In genomic region chr17:82858376-82859126, GRCh38 we compare ENCODE assay signal across 10 cellular contexts. TPM values are rescaled to one million over a fixed set of nuclear protein-coding genes. Genes with fewer than 3 reads are reported as not detected.
DNase-seq lines count a peak whose midpoint lies in the region; ATAC-seq and TF ChIP-seq lines count a peak whose summit lies in the region.
"Had no signal": no experiment of that assay in that cellular context is flagged by ENCODE, and none has a peak within 500 bp of the region (broad histone marks: within the 10 kb centered on the region; RNA-seq: fewer than 3 reads in every experiment).

No MANE protein-coding gene starts in this region.

- TF ChIP-seq CTCF in CD14-positive monocyte (IDR thresholded peaks at IDR 0.05), result no peak
- no peak for TF ChIP-seq CTCF in PC-9 (conservative IDR thresholded peaks at IDR 0.05)
- no peak for TF ChIP-seq CTCF in MCF 10A (IDR thresholded peaks at IDR 0.05; ENCODE audit: unreplicated experiment)
- TF ChIP-seq CTCF in neural crest cell (conservative IDR thresholded peaks at IDR 0.05), result no peak

- no peaks in the 10 kb centered on the region for H4K20me1 ChIP-seq in PC-9 (ENCODE audit: insufficient read depth)

- H3K36me3 Mint-ChIP-seq in CD14-positive monocyte (peaks cover 30 to 37% of the 10 kb centered on the region in 2 donors), MCF 10A (ENCODE audit: insufficient read depth, unreplicated experiment) (no peaks in the 10 kb centered on the region), neural crest cell (ENCODE audit: low read depth) (peaks cover 24% of the 10 kb centered on the region)

- no peak overlapping the region for H3K4me3 Mint-ChIP-seq in CD14-positive monocyte
- no peak overlapping the region for H3K4me3 Mint-ChIP-seq in MCF 10A (ENCODE audit: unreplicated experiment)
- no peak overlapping the region for H3K4me3 Mint-ChIP-seq in neural crest cell

- peak overlapping the region; percentile 99 for H3K27ac ChIP-seq in PC-9

- H3F3A ChIP-seq in PC-9 (ENCODE audit: insufficient read depth, low read depth), result peaks cover 21% of the 10 kb centered on the region

- CTCF ChIA-PET in PC-9 (lab: Charles Lee), result interaction anchor here (0.7 kb wide), 1 partner anchor 19 kb away, joined by 3 read pairs; no protein-coding TSS in a partner anchor
- CTCF ChIA-PET in MCF 10A (lab: Yijun Ruan, JAX), result no interaction called here

- intact Hi-C loops in CD14-positive monocyte (cut with micrococcal nuclease), result no loop called here
- intact Hi-C loops in PC-9 (cut with micrococcal nuclease; ENCODE audit: unreplicated experiment), result loop anchor here (1.0 kb wide), 3 partner anchors 10 to 31 kb away; no protein-coding TSS in a partner anchor
- intact Hi-C loops in MCF 10A (cut with micrococcal nuclease), result no loop called here

- peaks cover 30% of the 10 kb centered on the region for H3K4me1 Mint-ChIP-seq in CD14-positive monocyte
- peaks cover 16% of the 10 kb centered on the region for H3K4me1 Mint-ChIP-seq in MCF 10A (ENCODE audit: insufficient read depth, unreplicated experiment)
- peaks cover 45% of the 10 kb centered on the region for H3K4me1 Mint-ChIP-seq in neural crest cell

- peak overlapping the region; percentile 62; the same call in 1 of the 2 replicates for H3K4me3 ChIP-seq in PC-9
- H3K4me3 ChIP-seq: SJSA1 had no signal

- no peaks in the 10 kb centered on the region for H3K9me2 ChIP-seq in PC-9 (ENCODE audit: insufficient read depth)

- H3K9me3 Mint-ChIP-seq in CD14-positive monocyte (no peaks in the 10 kb centered on the region), MCF 10A (ENCODE audit: unreplicated experiment) (no peaks in the 10 kb centered on the region), neural crest cell (peaks cover 2% of the 10 kb centered on the region)

- BruUV-seq in PC-9 (replicated peaks; lab: Mats Ljungman, UMichigan) (TSS peak; percentile 73), MCF 10A (replicated peaks; lab: Mats Ljungman, UMichigan) (no TSS peak)

- no peaks in the 10 kb centered on the region for H3K27me3 Mint-ChIP-seq in CD14-positive monocyte (ENCODE audit: low read depth in 3 of 3)
- no peaks in the 10 kb centered on the region for H3K27me3 Mint-ChIP-seq in MCF 10A (ENCODE audit: insufficient read depth, unreplicated experiment)
- H3K27me3 Mint-ChIP-seq in neural crest cell (ENCODE audit: low read depth), result no peaks in the 10 kb centered on the region

- peaks cover 43% of the 10 kb centered on the region for H3K4me1 ChIP-seq in PC-9 (replicated peaks; ENCODE audit: insufficient read depth)

- H3K27ac Mint-ChIP-seq in CD14-positive monocyte (peak overlapping the region; percentile 95 to 99 (median 97)), MCF 10A (ENCODE audit: low read depth, unreplicated experiment) (peak overlapping the region; percentile 23), neural crest cell (ENCODE audit: unreplicated experiment) (peak overlapping the region; percentile 45)

- ATAC-seq in GM18498 (IDR thresholded peaks at IDR 0.05; ENCODE audit: unreplicated experiment) (no peak), GM21526 (IDR thresholded peaks at IDR 0.05; ENCODE audit: low FRiP score, unreplicated experiment) (no peak)

- DNase-seq in CD14-positive monocyte (ENCODE audit: low spot score) (no peak), PC-9 (peak; percentile 81 to 93), MCF 10A (ENCODE audit: unreplicated experiment) (no peak), neural crest cell (ENCODE audit: low read depth, low spot score) (no peak), mesenteric fat pad (ENCODE audit: low spot score) (no peak), NCI-H748 (lab: John Stamatoyannopoulos, UW; ENCODE audit: unreplicated experiment) (no peak)
- DNase-seq: NCI-H1417 treated with DMSO at 0.1 percent for 48 hours had no signal

- POLR2A ChIA-PET in PC-9 (lab: Charles Lee; ENCODE audit: unreplicated experiment) (no interaction called here), MCF 10A (lab: Yijun Ruan, JAX) (interaction anchor here (1.4 to 3.3 kb wide), 3 partner anchors 17 to 22 kb away, joined by 4 to 16 read pairs (median 13); no protein-coding TSS in a partner anchor)

- H3K9me3 ChIP-seq in PC-9 (ENCODE audit: insufficient read depth, low read depth), result no peaks in the 10 kb centered on the region
- H3K9me3 ChIP-seq: SJSA1 had no signal

- H3K79me2 ChIP-seq in PC-9 (ENCODE audit: low read depth), result peaks cover 28% of the 10 kb centered on the region

- H3K27me3 ChIP-seq in PC-9 (ENCODE audit: insufficient read depth, low read depth), result no peaks in the 10 kb centered on the region
- H3K27me3 ChIP-seq: SJSA1 had no signal

- H3K36me3 ChIP-seq in PC-9 (ENCODE audit: low read depth), result no peaks in the 10 kb centered on the region

- H2AFZ ChIP-seq in PC-9, result no peak overlapping the region

- H3K4me2 ChIP-seq in PC-9, result peak overlapping the region; percentile 86

RNA-seq across cellular contexts. Expression of gene ZNF750, which starts 18.7 kb away (rescaled TPM):
- not detected for polyA plus RNA-seq in CD14-positive monocyte
- total RNA-seq in PC-9 (2021) (0.35 and 0.44 TPM in 2 replicates), MCF 10A (2022) (0.14 TPM in 1 of 2 replicates, not detected in the other), neural crest cell (not detected in 2 replicates), mesenteric fat pad (0.26 TPM)
- total RNA-seq: SJSA1 had no signal

Comparison
In these comparisons a context has a peak if more than half of its experiments do, and no peak if none do; other contexts are left out.
1. DNase-seq: peak in PC-9 (2 of 2); none in CD14-positive monocyte (single experiment), MCF 10A (single experiment), neural crest cell (single experiment), mesenteric fat pad (single experiment) and NCI-H748 (single experiment).
2. H3K27ac Mint-ChIP-seq: peak in every context shown above with its lines; median percentile 97 in CD14-positive monocyte; 45 in neural crest cell; 23 in MCF 10A.